ENCODE assay signal across 15 cellular contexts in the genomic region with DNA sequence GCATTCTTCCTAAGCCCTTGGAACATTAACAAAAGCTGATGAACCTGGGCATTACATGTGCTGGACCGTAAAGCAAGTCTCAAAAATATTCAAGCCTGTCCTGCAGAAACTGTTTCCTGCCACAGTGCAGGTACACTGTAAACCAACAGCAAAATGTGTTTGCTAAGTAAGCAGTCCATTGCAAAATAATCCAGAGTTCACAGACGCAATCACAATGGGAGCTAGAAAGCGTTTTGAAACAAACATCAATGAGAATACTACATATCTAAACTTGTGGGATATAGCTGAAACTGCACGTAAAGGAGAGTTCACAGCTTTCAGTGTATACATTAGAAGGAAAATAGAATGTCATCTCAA.
DNase-seq lines count a peak whose midpoint lies in the region; ATAC-seq, FAIRE-seq and TF ChIP-seq lines count a peak whose summit lies in the region.
"Had no signal": no experiment of that assay in that cellular context is flagged by ENCODE, and none has a peak within 500 bp of the region (broad histone marks: within the 10 kb centered on the region; RNA-seq: fewer than 3 reads in every experiment).

No MANE protein-coding gene starts in this region.

- CTCF ChIA-PET in endothelial cell of umbilical vein (lab: Charles Lee) = interaction anchor here (0.9 to 5.5 kb wide), 11 partner anchors 9 to 55 kb away, joined by 3 to 48 read pairs (median 4); no protein-coding TSS in a partner anchor

- POLR2A ChIA-PET in endothelial cell of umbilical vein (lab: Charles Lee) = no interaction called here

- H4K5ac ChIP-seq in mesendoderm (ENCODE audit: low read length) = no peak overlapping the region

- H2AFZ ChIP-seq in OCI-LY3 (ENCODE audit: low read depth, low read length) = no peak overlapping the region
- no peak overlapping the region for H2AFZ ChIP-seq in endothelial cell of umbilical vein (ENCODE audit: low read depth, low read length)
- H2AFZ ChIP-seq: PC-9 had no signal

- H3K36me3 ChIP-seq in OCI-LY3 (replicated peaks; ENCODE audit: low read depth, low read length) (peaks cover 3% of the 10 kb centered on the region), endothelial cell of umbilical vein (ENCODE audit: control insufficient read depth in 2 of 2, extremely low read depth in 1 of 2, insufficient read depth in 2 of 2, low read length in 2 of 2) (no peaks in the 10 kb centered on the region), pancreas (no peaks in the 10 kb centered on the region), mesendoderm (ENCODE audit: control insufficient read depth, insufficient read depth, low read length) (no peaks in the 10 kb centered on the region)
- H3K36me3 ChIP-seq: BE2C had no signal

- H3K36me3 Mint-ChIP-seq in CD14-positive monocyte = peaks cover 0 to 6% of the 10 kb centered on the region in 2 donors

- H3K27me3 ChIP-seq in OCI-LY3 (ENCODE audit: low read depth, low read length) (no peaks in the 10 kb centered on the region), endothelial cell of umbilical vein (ENCODE audit: control insufficient read depth in 2 of 2, insufficient read depth in 2 of 2, low read length in 2 of 2) (no peaks in the 10 kb centered on the region), pancreas (no peaks in the 10 kb centered on the region), mesendoderm (ENCODE audit: insufficient read depth, low read length, poor library complexity) (no peaks in the 10 kb centered on the region)
- H3K27me3 ChIP-seq: BE2C had no signal

- no peak overlapping the region for H3K18ac ChIP-seq in mesendoderm (ENCODE audit: low read length)

- H2BK5ac ChIP-seq in mesendoderm (ENCODE audit: low read length) = no peak overlapping the region

- no peak overlapping the region for H2BK15ac ChIP-seq in mesendoderm (replicated peaks; ENCODE audit: low read depth)

- H3K27me3 Mint-ChIP-seq in CD14-positive monocyte (ENCODE audit: low read depth in 3 of 3) = no peaks in the 10 kb centered on the region

- no peak overlapping the region for H4K8ac ChIP-seq in mesendoderm (ENCODE audit: low read depth, low read length)

- no peak overlapping the region for H2AK5ac ChIP-seq in mesendoderm (ENCODE audit: low read length)

- no peak overlapping the region for H2BK120ac ChIP-seq in mesendoderm (ENCODE audit: low read depth, low read length)

- WGBS in pancreas, 2 donors = 36 to 54% methylated on average over 4 of the region's 4 CpGs
- no CpG with 5 or more reads among the region's 4 CpGs for WGBS in mesendoderm (ENCODE audit: extremely low coverage, insufficient coverage, low lambda C conversion rate)

- DNase-seq in CD14-positive monocyte (ENCODE audit: low spot score) = no peak
- no peak for DNase-seq in endothelial cell of umbilical vein (ENCODE audit: low read depth, low spot score)
- DNase-seq in pancreas = no peak
- no peak for DNase-seq in activated CD4-positive, CD25-positive, alpha-beta regulatory T cell treated with anti-CD3 and anti-CD28 coated beads, Interleukin-2, amount 50 U/mL, for 72 hours
- no peak for DNase-seq in mesendoderm
- no peak for DNase-seq in posterior cingulate gyrus
- DNase-seq in activated effector memory CD4-positive, alpha-beta T cell treated with Interleukin-2 at 50 U/mL for 16 hours = no peak
- DNase-seq: BE2C, DMS79, MM.1S, NCI-H1105, NCI-H187, NCI-H446, PC-9 had no signal

- H3K4me1 ChIP-seq in OCI-LY3 (ENCODE audit: low read length) = peaks cover 23% of the 10 kb centered on the region
- H3K4me1 ChIP-seq in endothelial cell of umbilical vein (ENCODE audit: control insufficient read depth, extremely low read depth, insufficient read depth, low read length) = peaks cover 24% of the 10 kb centered on the region
- H3K4me1 ChIP-seq in pancreas = peaks cover 0 to 7% (median 0%) of the 10 kb centered on the region in 3 donors
- no peaks in the 10 kb centered on the region for H3K4me1 ChIP-seq in mesendoderm (ENCODE audit: control insufficient read depth, low read depth, low read length)
- H3K4me1 ChIP-seq: BE2C had no signal

- H4K20me1 ChIP-seq in OCI-LY3 (ENCODE audit: insufficient read depth, low read length) (no peaks in the 10 kb centered on the region), endothelial cell of umbilical vein (replicated peaks; ENCODE audit: control insufficient read depth, extremely low read depth, insufficient read depth, low read length) (no peaks in the 10 kb centered on the region)

- peaks cover 23% of the 10 kb centered on the region for H3K4me1 Mint-ChIP-seq in CD14-positive monocyte

- H3K27ac Mint-ChIP-seq in CD14-positive monocyte = peak overlapping the region in 4 of 7 donors; percentile 9 to 75 (median 18)

- BruUV-seq in endothelial cell of umbilical vein (replicated peaks; lab: Mats Ljungman, UMichigan) = no TSS peak

- TF ChIP-seq POLR2A in endothelial cell of umbilical vein (IDR thresholded peaks at IDR 0.05; ENCODE audit: low read depth, low read length) = no peak

- H3K4me3 ChIP-seq in OCI-LY3 (ENCODE audit: low read length) (no peak overlapping the region), endothelial cell of umbilical vein (replicated peaks in 1 of 3; ENCODE audit: insufficient read depth in 1 of 3, low read depth in 1 of 3, low read length in 3 of 3) (no peak overlapping the region), pancreas (no peak overlapping the region), mesendoderm (ENCODE audit: low read length) (no peak overlapping the region)
- H3K4me3 ChIP-seq: PC-9 had no signal

- H3K56ac ChIP-seq in mesendoderm (ENCODE audit: low read length) = no peak overlapping the region

- no peak overlapping the region for H3K23ac ChIP-seq in mesendoderm (ENCODE audit: low read length)

- peak; percentile 8 for FAIRE-seq in endothelial cell of umbilical vein (lab: Jason Lieb, UNC)
- FAIRE-seq in pancreas (lab: Jason Lieb, UNC) = no peak

- dilution Hi-C loops in endothelial cell of umbilical vein (cut with MboI; ENCODE audit: extremely low pct_ligation_motif_present, low sequenced_read_pairs) = no loop called here

- H3K79me2 ChIP-seq in OCI-LY3 (ENCODE audit: low read length) = no peaks in the 10 kb centered on the region
- peaks cover 17% of the 10 kb centered on the region for H3K79me2 ChIP-seq in endothelial cell of umbilical vein (ENCODE audit: control insufficient read depth, insufficient read depth, low read length)
- no peaks in the 10 kb centered on the region for H3K79me2 ChIP-seq in mesendoderm (ENCODE audit: control insufficient read depth, insufficient read depth, low read length)

- H3K4me2 ChIP-seq in OCI-LY3 (ENCODE audit: low read length) (0 out of 2 replicates have a peak overlapping the region, but pooled peaks have one; percentile 43), endothelial cell of umbilical vein (ENCODE audit: insufficient read depth, low read length) (peak overlapping the region; percentile 45), mesendoderm (ENCODE audit: low read length) (no peak overlapping the region)
- H3K4me2 ChIP-seq: PC-9 had no signal

- H3K9me3 Mint-ChIP-seq in CD14-positive monocyte = peaks cover 6 to 22% (median 16%) of the 10 kb centered on the region in 7 donors

- H3K27ac ChIP-seq in OCI-LY3 (ENCODE audit: low read length) (no peak overlapping the region), endothelial cell of umbilical vein (ENCODE audit: insufficient read depth, low read depth, low read length) (no peak overlapping the region), pancreas (no peak overlapping the region), mesendoderm (ENCODE audit: low read depth, low read length) (no peak overlapping the region)
- H3K27ac ChIP-seq: PC-9 had no signal

- peak in 3 of 4 donors; percentile 20 to 41 (median 38) for ATAC-seq in pancreas

- H3K9ac ChIP-seq in OCI-LY3 (ENCODE audit: low read length) = no peak overlapping the region
- H3K9ac ChIP-seq in endothelial cell of umbilical vein (replicated peaks; ENCODE audit: extremely low read depth, insufficient read depth, low read length) = no peak overlapping the region
- H3K9ac ChIP-seq in mesendoderm (ENCODE audit: low read length) = no peak overlapping the region

- no peak overlapping the region for H3K4ac ChIP-seq in mesendoderm (ENCODE audit: low read depth, low read length)

- TF ChIP-seq CTCF in CD14-positive monocyte (IDR thresholded peaks at IDR 0.05) = no peak
- TF ChIP-seq CTCF in OCI-LY3 (IDR thresholded peaks at IDR 0.05; ENCODE audit: low read depth, low read length) = no peak
- TF ChIP-seq CTCF in endothelial cell of umbilical vein (IDR thresholded peaks at IDR 0.05; ENCODE audit: extremely low read depth in 1 of 2, insufficient read depth in 1 of 2, low read depth in 1 of 2, low read length in 2 of 2) = no peak
- TF ChIP-seq CTCF in pancreas (IDR thresholded peaks at IDR 0.05) = no peak

- H3K9me3 ChIP-seq in OCI-LY3 (ENCODE audit: insufficient read depth, low read length) = 0 out of 2 replicates have a peak, but pooled peaks cover 4% of the 10 kb centered on the region
- H3K9me3 ChIP-seq in endothelial cell of umbilical vein (replicated peaks; ENCODE audit: control insufficient read depth, insufficient read depth, low read length) = no peaks in the 10 kb centered on the region
- no peaks in the 10 kb centered on the region for H3K9me3 ChIP-seq in pancreas
- H3K9me3 ChIP-seq: BE2C had no signal

- no peak overlapping the region for H3K4me3 Mint-ChIP-seq in CD14-positive monocyte

- no peaks in the 10 kb centered on the region for H3K79me1 ChIP-seq in mesendoderm (ENCODE audit: low read length)

- intact Hi-C loops in CD14-positive monocyte (cut with micrococcal nuclease) (loop anchor here in 1 of 2 donors (5.0 kb wide), 1 partner anchor 33 kb away; no protein-coding TSS in a partner anchor), endothelial cell of umbilical vein (cut with micrococcal nuclease) (loop anchor here (2.0 kb wide), 1 partner anchor 16 kb away; no protein-coding TSS in a partner anchor), pancreas (cut with DNase I) (no loop called here), posterior cingulate gyrus (cut with DNase I) (no loop called here)

- no peaks in the 10 kb centered on the region for H3K9me1 ChIP-seq in endothelial cell of umbilical vein (replicated peaks; ENCODE audit: control insufficient read depth, extremely low read depth, insufficient read depth, low read length)

TF ChIP-seq in endothelial cell of umbilical vein, 7 proteins besides CTCF, POLR2A, EP300 and RAD21:
- no peak for TF ChIP-seq MYC (IDR thresholded peaks at IDR 0.05; ENCODE audit: low read depth, low read length)
